In the genomic region with DNA sequence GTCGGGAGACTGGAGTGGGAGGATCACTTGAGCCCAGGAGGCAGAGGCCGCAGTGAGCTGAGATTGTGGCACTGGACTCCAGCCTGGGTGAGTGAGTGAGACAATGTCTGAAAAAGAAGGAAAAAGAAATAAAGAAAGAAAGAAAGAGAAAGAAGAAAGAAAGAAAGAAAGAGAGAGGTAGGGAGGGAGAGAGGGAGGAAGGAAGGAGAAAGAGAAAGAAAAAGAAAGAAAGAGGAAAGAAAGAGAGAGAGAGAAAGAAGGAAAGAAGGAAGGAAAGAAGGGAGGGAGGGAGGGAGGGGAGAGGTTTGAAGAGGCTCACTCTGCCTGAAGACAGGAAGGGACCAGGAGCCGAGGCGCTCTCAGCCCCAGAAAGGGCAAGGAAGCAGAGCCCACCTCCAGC, we compare ENCODE assay signal across 26 cellular contexts. TPM values are rescaled to one million over a fixed set of nuclear protein-coding genes. Genes with fewer than 3 reads are reported as not detected.
DNase-seq lines count a peak whose midpoint lies in the region; ATAC-seq, FAIRE-seq and TF ChIP-seq lines count a peak whose summit lies in the region.
"Had no signal": no experiment of that assay in that cellular context is flagged by ENCODE, and none has a peak within 500 bp of the region (broad histone marks: within the 10 kb centered on the region; RNA-seq: fewer than 3 reads in every experiment).

No MANE protein-coding gene starts in this region.

- TF ChIP-seq EP300 in K562 (IDR thresholded peaks at IDR 0.05; ENCODE audit: low read length) (no peak), gastroesophageal sphincter (IDR thresholded peaks at IDR 0.05) (no peak)

- no peak overlapping the region; the same call in 1 of the 2 replicates for H4K5ac ChIP-seq in IMR-90 (ENCODE audit: low read depth, low read length)

- H4K8ac ChIP-seq in IMR-90 (ENCODE audit: low read depth in 2 of 2, low read length in 2 of 2) = no peak overlapping the region

- H3K79me2 ChIP-seq in GM23338 (replicated peaks; ENCODE audit: insufficient read depth) = no peaks in the 10 kb centered on the region
- no peaks in the 10 kb centered on the region for H3K79me2 ChIP-seq in K562 (ENCODE audit: control insufficient read depth, insufficient read depth, low read length)

- H3K9ac ChIP-seq in IMR-90 (ENCODE audit: low read depth, low read length) (no peak overlapping the region), K562 (ENCODE audit: insufficient read depth in 1 of 2, low read depth in 2 of 2, low read length in 2 of 2) (no peak overlapping the region; a peak in 1 of 4 replicates)
- H3K9ac ChIP-seq: BLaER1 treated with 17β-estradiol and CSF1 and Interleukin-3, amounts not matched to agents 10 nM and 100 nM had no signal

- H3K27ac ChIP-seq in GM23338 (ENCODE audit: low read depth) (no peak overlapping the region), IMR-90 (ENCODE audit: insufficient read depth, low read length) (no peak overlapping the region), K562 (ENCODE audit: extremely low read depth, low read depth, low read length) (no peak overlapping the region), gastroesophageal sphincter (peak overlapping the region in 3 of 4 donors; percentile 46 to 64 (median 60))
- H3K27ac ChIP-seq: 22Rv1; A549; BLaER1 treated with 17β-estradiol and CSF1 and Interleukin-3, amounts not matched to agents 10 nM and 100 nM; C4-2B had no signal

- H3K14ac ChIP-seq in IMR-90 (replicated peaks; ENCODE audit: low read depth, low read length) = no peak overlapping the region

- H4K20me1 ChIP-seq in GM23338 (replicated peaks; ENCODE audit: insufficient read depth) = no peaks in the 10 kb centered on the region
- no peaks in the 10 kb centered on the region for H4K20me1 ChIP-seq in IMR-90 (ENCODE audit: insufficient read depth, low read length)
- H4K20me1 ChIP-seq in K562 (replicated peaks; ENCODE audit: control insufficient read depth, insufficient read depth, low read length) = no peaks in the 10 kb centered on the region
- H4K20me1 ChIP-seq: BLaER1 treated with 17β-estradiol and CSF1 and Interleukin-3, amounts not matched to agents 10 nM and 100 nM had no signal

- H3K23ac ChIP-seq in IMR-90 (ENCODE audit: low read depth, low read length) = no peak overlapping the region

- no peak overlapping the region for H3K4me3 Mint-ChIP-seq in GM23338
- no peak overlapping the region for H3K4me3 Mint-ChIP-seq in activated CD8-positive, alpha-beta T cell treated with anti-CD3 and anti-CD28 coated beads for 36 hours
- H3K4me3 Mint-ChIP-seq: B cell; CD4-positive, alpha-beta T cell; CD8-positive, alpha-beta T cell had no signal

- H2BK15ac ChIP-seq in IMR-90 (ENCODE audit: low read depth, low read length) = no peak overlapping the region

- H3K36me3 Mint-ChIP-seq in GM23338 (ENCODE audit: low read depth) = no peaks in the 10 kb centered on the region
- H3K36me3 Mint-ChIP-seq in activated CD8-positive, alpha-beta T cell treated with anti-CD3 and anti-CD28 coated beads for 36 hours (ENCODE audit: low read depth) = no peaks in the 10 kb centered on the region
- H3K36me3 Mint-ChIP-seq: CD8-positive, alpha-beta T cell had no signal

- H3K4me1 ChIP-seq in GM23338 (ENCODE audit: insufficient read depth) = no peaks in the 10 kb centered on the region; the same call in 1 of the 2 replicates
- H3K4me1 ChIP-seq in IMR-90 (ENCODE audit: control insufficient read depth, insufficient read depth, low read length) = no peaks in the 10 kb centered on the region
- H3K4me1 ChIP-seq in K562 (replicated peaks in 1 of 2; ENCODE audit: control insufficient read depth in 2 of 2, insufficient read depth in 2 of 2, low read length in 2 of 2) = peaks cover 10 to 15% of the 10 kb centered on the region in 2 experiments; a peak in 4 of 5 replicates
- H3K4me1 ChIP-seq in gastroesophageal sphincter = peaks cover 0 to 14% (median 0%) of the 10 kb centered on the region in 3 donors
- H3K4me1 ChIP-seq: A549; BLaER1 treated with 17β-estradiol and CSF1 and Interleukin-3, amounts not matched to agents 10 nM and 100 nM had no signal

- H3K9me1 ChIP-seq in IMR-90 (ENCODE audit: insufficient read depth, low read length) (no peaks in the 10 kb centered on the region; the same call in 1 of the 2 replicates), K562 (ENCODE audit: control insufficient read depth, insufficient read depth, low read length) (no peaks in the 10 kb centered on the region)

- ATAC-seq in GM23338 = peak; percentile 45; the same call in 2 of the 3 replicates
- ATAC-seq in IMR-90 (ENCODE audit: low read depth) = no peak
- no peak for ATAC-seq in K562
- no peak for ATAC-seq in gastroesophageal sphincter
- ATAC-seq in activated CD8-positive, alpha-beta T cell treated with anti-CD3 and anti-CD28 coated beads for 36 hours = no peak
- ATAC-seq in GM18505 (IDR thresholded peaks at IDR 0.05; ENCODE audit: unreplicated experiment) = no peak
- ATAC-seq: A549; CD8-positive, alpha-beta T cell had no signal

- TF ChIP-seq POLR2A in IMR-90 (IDR thresholded peaks at IDR 0.05; ENCODE audit: low read depth, low read length) (no peak), K562 (conservative IDR thresholded peaks at IDR 0.05) (no peak), gastroesophageal sphincter (IDR thresholded peaks at IDR 0.05) (no peak), GM18505 (IDR thresholded peaks at IDR 0.05; ENCODE audit: borderline replicate concordance, extremely low read depth, insufficient read depth, insufficient read length) (no peak)

- peaks cover 14% of the 10 kb centered on the region for H3K27me3 Mint-ChIP-seq in GM23338 (ENCODE audit: insufficient read depth, low read depth, poor library complexity)
- no peaks in the 10 kb centered on the region for H3K27me3 Mint-ChIP-seq in activated CD8-positive, alpha-beta T cell treated with anti-CD3 and anti-CD28 coated beads for 36 hours
- H3K27me3 Mint-ChIP-seq: B cell; CD4-positive, alpha-beta T cell had no signal

- dilution Hi-C loops in IMR-90 (cut with HindIII; ENCODE audit: low sequenced_read_pairs, unreplicated experiment) = no loop called here

- no peak overlapping the region for H2BK120ac ChIP-seq in IMR-90 (ENCODE audit: low read depth, low read length)

- no peak overlapping the region for H3K56ac ChIP-seq in IMR-90 (ENCODE audit: extremely low read depth, insufficient read depth, low read length)

- H3K9me3 ChIP-seq in IMR-90 (ENCODE audit: control insufficient read depth, insufficient read depth, low read length) (no peaks in the 10 kb centered on the region), K562 (replicated peaks; ENCODE audit: control insufficient read depth, insufficient read depth, low read depth, low read length) (no peaks in the 10 kb centered on the region), gastroesophageal sphincter (no peaks in the 10 kb centered on the region)
- H3K9me3 ChIP-seq: A549; BLaER1 treated with 17β-estradiol and CSF1 and Interleukin-3, amounts not matched to agents 10 nM and 100 nM; Caco-2 had no signal

- no peak overlapping the region for H4K91ac ChIP-seq in IMR-90 (ENCODE audit: insufficient read depth, low read depth, low read length)

- no peak overlapping the region for H2AK5ac ChIP-seq in IMR-90 (ENCODE audit: low read depth, low read length)

- 0 out of 2 replicates have a peak overlapping the region, but pooled peaks have one; percentile 56 for H2AFZ ChIP-seq in GM23338
- H2AFZ ChIP-seq in IMR-90 (replicated peaks; ENCODE audit: low read length, poor library complexity) = peak overlapping the region; percentile 70
- H2AFZ ChIP-seq in K562 (ENCODE audit: low read depth, low read length) = peak overlapping the region; percentile 7; the same call in 1 of the 2 replicates

- H3K4ac ChIP-seq in IMR-90 (ENCODE audit: low read depth, low read length) = no peak overlapping the region

- BruUV-seq in IMR-90 (replicated peaks; lab: Mats Ljungman, UMichigan) (no TSS peak), K562 (replicated peaks; lab: Mats Ljungman, UMichigan) (no TSS peak)

- no peak for DNase-seq in GM23338 (ENCODE audit: low spot score)
- no peak for DNase-seq in IMR-90
- no peak for DNase-seq in K562 (ENCODE audit: extremely low read depth in 1 of 4, low spot score in 3 of 4)
- no peak for DNase-seq in NCI-H1417 (lab: John Stamatoyannopoulos, UW)
- DNase-seq in activated CD8-positive, alpha-beta T cell treated with anti-CD3 and anti-CD28 coated beads for 36 hours = no peak
- DNase-seq in activated gamma-delta T cell (lab: John Stamatoyannopoulos, UW) = no peak
- DNase-seq: AML-193; Caco-2; Calu3; CD4-positive, alpha-beta T cell; CD8-positive, alpha-beta T cell; DMS79 treated with DMSO at 0.1 percent for 48 hours; GF-D8 had no signal

- CTCF ChIA-PET in IMR-90 (lab: Yijun Ruan, JAX) = interaction anchor here (0.9 to 1.0 kb wide), 2 partner anchors 19 to 20 kb away, joined by 3 read pairs; no protein-coding TSS in a partner anchor
- CTCF ChIA-PET in K562 (lab: Yijun Ruan, JAX; ENCODE audit: low intra/inter-chr PET ratio) = no interaction called here
- CTCF ChIA-PET in activated CD8-positive, alpha-beta T cell treated with anti-CD3 and anti-CD28 coated beads for 36 hours (lab: Charles Lee) = interaction anchor here (3.9 kb wide), 1 partner anchor 10 kb away, joined by 21 read pairs; no protein-coding TSS in a partner anchor

- H3K4me2 ChIP-seq in GM23338 (no peak overlapping the region), IMR-90 (ENCODE audit: low read depth, low read length) (no peak overlapping the region), K562 (ENCODE audit: insufficient read depth, low read length) (no peak overlapping the region)
- H3K4me2 ChIP-seq: A549; BLaER1 treated with 17β-estradiol and CSF1 and Interleukin-3, amounts not matched to agents 10 nM and 100 nM had no signal

- H2AK9ac ChIP-seq in IMR-90 (replicated peaks; ENCODE audit: low read depth, low read length, poor library complexity) = no peak overlapping the region

- no peak overlapping the region for H2BK5ac ChIP-seq in IMR-90 (ENCODE audit: low read depth, low read length, poor library complexity, severe bottlenecking)

- no peaks in the 10 kb centered on the region for H3K9me2 ChIP-seq in GM23338 (ENCODE audit: insufficient read depth)

- no peaks in the 10 kb centered on the region for H3F3A ChIP-seq in GM23338 (replicated peaks; ENCODE audit: low read depth)

- H3K79me1 ChIP-seq in IMR-90 (ENCODE audit: low read depth in 1 of 2, low read length in 2 of 2) = no peaks in the 10 kb centered on the region

- POLR2A ChIA-PET in IMR-90 (lab: Charles Lee; ENCODE audit: unreplicated experiment) (no interaction called here), K562 (lab: Yijun Ruan, JAX) (interaction anchor here (0.9 to 1.0 kb wide), 2 partner anchors 10 to 11 kb away, joined by 3 read pairs; no protein-coding TSS in a partner anchor)
- POLR2A ChIA-PET in activated CD8-positive, alpha-beta T cell treated with anti-CD3 and anti-CD28 coated beads for 36 hours (lab: Charles Lee) = no interaction called here

- TF ChIP-seq CTCF in GM23338 (conservative IDR thresholded peaks at IDR 0.05; ENCODE audit: low read depth in 2 of 2) = no peak
- no peak for TF ChIP-seq CTCF in IMR-90 (conservative IDR thresholded peaks at IDR 0.05; ENCODE audit: low read depth, low read length)
- TF ChIP-seq CTCF in K562 (IDR thresholded peaks at IDR 0.05 in 2 of 3, conservative IDR thresholded peaks at IDR 0.05 in 1 of 3; ENCODE audit: insufficient read depth in 2 of 3, low read depth in 1 of 3, low read length in 3 of 3) = no peak
- TF ChIP-seq CTCF in gastroesophageal sphincter (IDR thresholded peaks at IDR 0.05) = no peak
- TF ChIP-seq CTCF in activated CD8-positive, alpha-beta T cell treated with anti-CD3 and anti-CD28 coated beads for 36 hours (IDR thresholded peaks at IDR 0.05) = no peak

- TF ChIP-seq RAD21 in IMR-90 (IDR thresholded peaks at IDR 0.05; ENCODE audit: low read length) (no peak), K562 (CRISPR knock-in tag; conservative IDR thresholded peaks at IDR 0.05 in 1 of 2, IDR thresholded peaks at IDR 0.05 in 1 of 2) (no peak)

- H3K27ac Mint-ChIP-seq in GM23338 = no peak overlapping the region
- no peak overlapping the region for H3K27ac Mint-ChIP-seq in activated CD8-positive, alpha-beta T cell treated with anti-CD3 and anti-CD28 coated beads for 36 hours
- H3K27ac Mint-ChIP-seq: B cell; CD4-positive, alpha-beta T cell; CD8-positive, alpha-beta T cell had no signal

- H3K27me3 ChIP-seq in GM23338 (ENCODE audit: insufficient read depth) (no peaks in the 10 kb centered on the region), IMR-90 (ENCODE audit: control insufficient read depth, insufficient read depth, low read length) (peaks cover 11% of the 10 kb centered on the region), K562 (ENCODE audit: control insufficient read depth in 2 of 2, insufficient read depth in 2 of 2, low read length in 2 of 2) (no peaks in the 10 kb centered on the region; a peak in 2 of 5 replicates), gastroesophageal sphincter (no peaks in the 10 kb centered on the region)
- H3K27me3 ChIP-seq: BLaER1 treated with 17β-estradiol and CSF1 and Interleukin-3, amounts not matched to agents 10 nM and 100 nM had no signal

- H3K4me1 Mint-ChIP-seq in GM23338 = peaks cover 9% of the 10 kb centered on the region
- H3K4me1 Mint-ChIP-seq in activated CD8-positive, alpha-beta T cell treated with anti-CD3 and anti-CD28 coated beads for 36 hours (ENCODE audit: low read depth) = no peaks in the 10 kb centered on the region
- H3K4me1 Mint-ChIP-seq: B cell had no signal

- H3K36me3 ChIP-seq in GM23338 (ENCODE audit: insufficient read depth) = no peaks in the 10 kb centered on the region
- H3K36me3 ChIP-seq in IMR-90 (ENCODE audit: control insufficient read depth, insufficient read depth, low read length) = no peaks in the 10 kb centered on the region
- no peaks in the 10 kb centered on the region; the same call in 2 of the 3 replicates for H3K36me3 ChIP-seq in K562 (ENCODE audit: control insufficient read depth, insufficient read depth, low read length)
- H3K36me3 ChIP-seq in gastroesophageal sphincter = peaks cover 0 to 8% of the 10 kb centered on the region in 2 donors

- no peaks in the 10 kb centered on the region for H3K9me3 Mint-ChIP-seq in GM23338
- no peaks in the 10 kb centered on the region for H3K9me3 Mint-ChIP-seq in activated CD8-positive, alpha-beta T cell treated with anti-CD3 and anti-CD28 coated beads for 36 hours
- H3K9me3 Mint-ChIP-seq: CD4-positive, alpha-beta T cell; CD8-positive, alpha-beta T cell had no signal

- no peak overlapping the region for H3K18ac ChIP-seq in IMR-90 (ENCODE audit: low read depth, low read length)

- in situ Hi-C loops in IMR-90 (cut with MboI; ENCODE audit: low sequenced_read_pairs) (no loop called here), K562 (cut with MboI) (no loop called here)

- no peak overlapping the region for H3K4me3 ChIP-seq in GM23338
- no peak overlapping the region for H3K4me3 ChIP-seq in IMR-90 (ENCODE audit: insufficient read depth, low read depth, low read length)
- H3K4me3 ChIP-seq in K562 = no peak overlapping the region
- no peak overlapping the region for H3K4me3 ChIP-seq in gastroesophageal sphincter
- H3K4me3 ChIP-seq: A549; BLaER1 treated with 17β-estradiol and CSF1 and Interleukin-3, amounts not matched to agents 10 nM and 100 nM had no signal

- no peak for FAIRE-seq in K562 (lab: Jason Lieb, UNC)
- FAIRE-seq: A549, D721Med, G401.6, GM12891, GM18507 had no signal

- intact Hi-C loops in IMR-90 (cut with micrococcal nuclease) = no loop called here
- intact Hi-C loops in K562 (cut with micrococcal nuclease) = no loop called here
- intact Hi-C loops in activated CD8-positive, alpha-beta T cell treated with anti-CD3 and anti-CD28 coated beads for 36 hours (cut with micrococcal nuclease) = no loop called here

- 100% methylated on average over 2 of the region's 4 CpGs; no CpG with 5 or more reads in 1 of the 2 experiments for WGBS in IMR-90 (ENCODE audit: extremely low coverage in 2 of 2, insufficient read length in 1 of 2), 2 experiments
- 37% methylated on average over 4 of the region's 4 CpGs for WGBS in K562 (ENCODE audit: insufficient coverage, low coverage, missing lambda C conversion rate)
- 61 to 80% methylated on average over 1 to 4 of the region's 4 CpGs for WGBS in gastroesophageal sphincter (ENCODE audit: low coverage in 1 of 2), 2 donors

- no peak overlapping the region for H2BK20ac ChIP-seq in IMR-90 (ENCODE audit: low read depth, low read length)

RNA-seq across cellular contexts. Expression of a gene that starts 4.8 kb away (rescaled TPM):
- 0.10 and 0.12 TPM in 2 replicates for total RNA-seq in GM23338 (2014; rRNA removed; shearing (Covaris generic))
- polyA plus RNA-seq in GM23338 (2016; fragmentation: Nextera tagmentation; extraction: Ambion mirVana) (0.65 and 1.5 TPM in 2 replicates), IMR-90 (2012; rRNA removed) (0.09 TPM in 1 of 2 replicates, not detected in the other), K562 (2011; rRNA removed) (0.19 and 0.38 TPM in 2 replicates), K562 (2014; fragmentation: Illumina TruSeq; extraction: Trizol) (0.21 and 0.34 TPM in 2 replicates), K562 (2014; fragmentation: Nextera tagmentation; extraction: Ambion mirVana) (under 1 TPM; 0.56 to 0.68 TPM), K562 (2014; rRNA removed) (0.76 TPM in 1 of 2 replicates, not detected in the other)
- total RNA-seq in IMR-90 (2012; rRNA removed) (not detected in 2 replicates), K562 (2014; rRNA removed) (1.2 TPM in 1 of 2 replicates, not detected in the other), K562 (2014; rRNA removed; fragmentation: Illumina TruSeq; extraction: Trizol) (0.77 and 0.91 TPM in 2 replicates), K562 (2015; rRNA removed; fragmentation: Illumina TruSeq; extraction: Trizol) (0.53 and 0.87 TPM in 2 replicates), K562 (2021) (0.49 and 0.58 TPM in 2 replicates), gastroesophageal sphincter (1 to 10 TPM in 2 of 4 donors, not detected in 2; 1.6 to 2.7 TPM)
- not detected in 2 replicates for polyA plus RNA-seq in IMR-90 (2012; cell fraction: cytosol; rRNA removed)
- polyA plus RNA-seq in IMR-90 (2012; cell fraction: nucleus; rRNA removed; ENCODE audit: low replicate concordance) = 0.03 and 0.09 TPM in 2 replicates
- total RNA-seq in K562 (2011; cell fraction: chromatin; rRNA removed; ENCODE audit: low replicate concordance) = 0.30 and 0.55 TPM in 2 replicates
- total RNA-seq in K562 (2011; cell fraction: nucleolus; rRNA removed) = not detected in 2 replicates
- total RNA-seq in K562 (2011; cell fraction: nucleoplasm; rRNA removed) = 0.37 TPM in 1 of 2 replicates, not detected in the other
- 0.18 and 0.22 TPM in 2 replicates for polyA plus RNA-seq in K562 (2011; cell fraction: cytosol; rRNA removed)
- polyA plus RNA-seq in K562 (2011; cell fraction: nucleus; rRNA removed) = 0.25 TPM in 1 of 2 replicates, not detected in the other
- polyA plus RNA-seq in K562 (2012) = 0.89 and 3.0 TPM in 2 replicates
- polyA minus RNA-seq in K562 (2011; rRNA and poly(A)+ RNA removed) = 0.39 TPM in 2 replicates
- polyA minus RNA-seq in K562 (2011; cell fraction: cytosol; rRNA and poly(A)+ RNA removed) = not detected in 2 replicates
- polyA minus RNA-seq in K562 (2011; cell fraction: nucleus; rRNA and poly(A)+ RNA removed) = 0.22 TPM in 1 of 2 replicates, not detected in the other
- under 1 TPM; 0.31 to 0.63 TPM for total RNA-seq in activated CD8-positive, alpha-beta T cell treated with anti-CD3 and anti-CD28 coated beads for 36 hours
- total RNA-seq: A172; Caco-2; Calu3; CD8-positive, alpha-beta T cell had no signal
- polyA plus RNA-seq: BJ had no signal

RNA-seq across cellular contexts. Expression of a gene that starts 22.0 kb away (rescaled TPM):
- total RNA-seq in GM23338 (2014; rRNA removed; shearing (Covaris generic)) = 37.8 and 46.6 TPM in 2 replicates
- 152 and 157 TPM in 2 replicates for polyA plus RNA-seq in GM23338 (2016; fragmentation: Nextera tagmentation; extraction: Ambion mirVana)
- total RNA-seq in IMR-90 (2012; rRNA removed) = 8.1 and 16.1 TPM in 2 replicates
- 25.7 and 28.1 TPM in 2 replicates for polyA plus RNA-seq in IMR-90 (2012; rRNA removed)
- 18.2 and 22.3 TPM in 2 replicates for polyA plus RNA-seq in IMR-90 (2012; cell fraction: cytosol; rRNA removed)
- 17.4 and 29.5 TPM in 2 replicates for polyA plus RNA-seq in IMR-90 (2012; cell fraction: nucleus; rRNA removed; ENCODE audit: low replicate concordance)
- 50.0 and 58.7 TPM in 2 replicates for total RNA-seq in K562 (2011; cell fraction: chromatin; rRNA removed; ENCODE audit: low replicate concordance)
- total RNA-seq in K562 (2011; cell fraction: nucleolus; rRNA removed) = 38.8 and 40.5 TPM in 2 replicates
- total RNA-seq in K562 (2011; cell fraction: nucleoplasm; rRNA removed) = 45.3 and 53.1 TPM in 2 replicates
- total RNA-seq in K562 (2014; rRNA removed) = 165 and 178 TPM in 2 replicates
- 78.6 and 88.5 TPM in 2 replicates for total RNA-seq in K562 (2014; rRNA removed; fragmentation: Illumina TruSeq; extraction: Trizol)
- 86.3 and 90.5 TPM in 2 replicates for total RNA-seq in K562 (2015; rRNA removed; fragmentation: Illumina TruSeq; extraction: Trizol)
- 119 and 121 TPM in 2 replicates for total RNA-seq in K562 (2021)
- polyA plus RNA-seq in K562 (2011; rRNA removed) = 61.8 and 70.0 TPM in 2 replicates
- polyA plus RNA-seq in K562 (2011; cell fraction: cytosol; rRNA removed) = 36.8 and 74.4 TPM in 2 replicates
- 66.3 and 77.5 TPM in 2 replicates for polyA plus RNA-seq in K562 (2011; cell fraction: nucleus; rRNA removed)
- polyA plus RNA-seq in K562 (2012) = 96.3 and 133 TPM in 2 replicates
- 89.7 and 92.9 TPM in 2 replicates for polyA plus RNA-seq in K562 (2014; fragmentation: Illumina TruSeq; extraction: Trizol)
- polyA plus RNA-seq in K562 (2014; fragmentation: Nextera tagmentation; extraction: Ambion mirVana) = 10 to 100 TPM; 31.4 to 43.5 TPM
- polyA plus RNA-seq in K562 (2014; rRNA removed) = 135 and 139 TPM in 2 replicates
- 23.8 and 24.0 TPM in 2 replicates for polyA minus RNA-seq in K562 (2011; rRNA and poly(A)+ RNA removed)
- polyA minus RNA-seq in K562 (2011; cell fraction: cytosol; rRNA and poly(A)+ RNA removed) = 23.1 and 27.0 TPM in 2 replicates
- 15.8 and 23.3 TPM in 2 replicates for polyA minus RNA-seq in K562 (2011; cell fraction: nucleus; rRNA and poly(A)+ RNA removed)
- 10 to 100 TPM; 28.2 to 55.7 (median 32.0) TPM for total RNA-seq in gastroesophageal sphincter
- total RNA-seq in activated CD8-positive, alpha-beta T cell treated with anti-CD3 and anti-CD28 coated beads for 36 hours = 10 to 100 TPM; 36.2 to 39.5 TPM

Comparison
In these comparisons a context has a peak if more than half of its experiments do, and no peak if none do; other contexts are left out.
1. H2AFZ ChIP-seq: peak in every context shown above with its lines; median percentile 70 in IMR-90; 56 in GM23338; 7 in K562.
2. H3K27ac ChIP-seq: peak in gastroesophageal sphincter (3 of 4); none in GM23338 (single experiment), IMR-90 (single experiment) and K562 (single experiment).